ENCODE assay signal across 18 cellular contexts in genomic region chr20:57070296-57070695, GRCh38.
A peak's percentile ranks its signal among the peaks of the same experiment; 100 is the strongest.
DNase-seq lines count a peak whose midpoint lies in the region; ATAC-seq, FAIRE-seq and TF ChIP-seq lines count a peak whose summit lies in the region.
"Had no signal": no experiment of that assay in that cellular context is flagged by ENCODE, and none has a peak within 500 bp of the region (broad histone marks: within the 10 kb centered on the region; RNA-seq: fewer than 3 reads in every experiment).

No MANE protein-coding gene starts in this region.

- H3K4me1 Mint-ChIP-seq in CD14-positive monocyte = no peaks in the 10 kb centered on the region
- H3K4me1 Mint-ChIP-seq: B cell had no signal

- TF ChIP-seq CTCF in CD14-positive monocyte (IDR thresholded peaks at IDR 0.05) = no peak
- TF ChIP-seq CTCF in PC-9 (conservative IDR thresholded peaks at IDR 0.05) = no peak
- no peak for TF ChIP-seq CTCF in H1 (IDR thresholded peaks at IDR 0.05; ENCODE audit: control extremely low read depth in 1 of 3, insufficient read depth in 1 of 3, low read depth in 1 of 3, low read length in 3 of 3)
- TF ChIP-seq CTCF in GM20000 (IDR thresholded peaks at IDR 0.05; ENCODE audit: extremely low read depth, missing control alignments) = no peak
- no peak for TF ChIP-seq CTCF in esophagus muscularis mucosa (IDR thresholded peaks at IDR 0.05)

- no peak overlapping the region for H2AFZ ChIP-seq in PC-9
- no peak overlapping the region for H2AFZ ChIP-seq in H1 (ENCODE audit: low read length)

- no peak for ATAC-seq in sciatic nerve

- H3K9ac ChIP-seq in H1 (replicated peaks in 1 of 4; ENCODE audit: extremely low read depth in 1 of 4, low read depth in 3 of 4, low read length in 3 of 4) = no peak overlapping the region
- H3K9ac ChIP-seq: BLaER1 treated with 17β-estradiol and CSF1 and Interleukin-3, amounts not matched to agents 10 nM and 100 nM had no signal

- H2BK12ac ChIP-seq in H1 (ENCODE audit: low read depth, low read length) = peak overlapping the region; percentile 63

- H2BK120ac ChIP-seq in H1 (replicated peaks; ENCODE audit: low read depth, low read length) = no peak overlapping the region

- H3K27ac ChIP-seq in PC-9 (no peak overlapping the region), H1 (ENCODE audit: low read depth, low read length) (no peak overlapping the region), esophagus muscularis mucosa (replicated peaks in 1 of 4) (no peak overlapping the region)
- H3K27ac ChIP-seq: BLaER1 treated with 17β-estradiol and CSF1 and Interleukin-3, amounts not matched to agents 10 nM and 100 nM had no signal

- CTCF ChIA-PET in PC-9 (lab: Charles Lee) = no interaction called here
- CTCF ChIA-PET in H1 (lab: Charles Lee; ENCODE audit: partially characterized antibody) = interaction anchor here (1.6 to 4.3 kb wide), 6 partner anchors 9 to 158 kb away, joined by 3 to 24 read pairs (median 10); no protein-coding TSS in a partner anchor

- no peak overlapping the region for H3K18ac ChIP-seq in H1 (ENCODE audit: extremely low read depth, low read length)

- H4K20me1 ChIP-seq in PC-9 (ENCODE audit: insufficient read depth) (no peaks in the 10 kb centered on the region), H1 (replicated peaks in 1 of 2; ENCODE audit: control insufficient read depth in 1 of 2, insufficient read depth in 2 of 2, low read length in 2 of 2) (no peaks in the 10 kb centered on the region)
- H4K20me1 ChIP-seq: BLaER1 treated with 17β-estradiol and CSF1 and Interleukin-3, amounts not matched to agents 10 nM and 100 nM had no signal

- BruUV-seq in PC-9 (replicated peaks; lab: Mats Ljungman, UMichigan) = no TSS peak

- H3K23ac ChIP-seq in H1 (ENCODE audit: insufficient read length) = no peak overlapping the region

- no peak overlapping the region for H4K5ac ChIP-seq in H1 (ENCODE audit: insufficient read length, low read depth, low read length)

- 78% methylated on average over 1 of the region's 1 CpG; no CpG with 5 or more reads in 1 of the 2 experiments for WGBS in H1 (ENCODE audit: extremely low coverage in 1 of 2, insufficient coverage in 1 of 2, insufficient read length in 1 of 2, insufficient replicate concordance in 2 of 2, low coverage in 1 of 2, low lambda C conversion rate in 2 of 2, missing lambda C conversion rate in 1 of 2), 2 experiments
- WGBS in esophagus muscularis mucosa = 89% methylated on average over 1 of the region's 1 CpG

- H3K36me3 Mint-ChIP-seq in CD14-positive monocyte = no peaks in the 10 kb centered on the region
- H3K36me3 Mint-ChIP-seq: CD4-positive, CD25-positive, alpha-beta regulatory T cell; CD8-positive, alpha-beta memory T cell had no signal

- H3K4ac ChIP-seq in H1 (replicated peaks; ENCODE audit: insufficient read length, low read depth, low read length) = no peak overlapping the region

- H3K9me2 ChIP-seq in PC-9 (ENCODE audit: insufficient read depth) = no peaks in the 10 kb centered on the region

- no peak overlapping the region for H4K8ac ChIP-seq in H1 (ENCODE audit: extremely low read depth, insufficient read depth, low read length)

- H3F3A ChIP-seq in PC-9 (ENCODE audit: insufficient read depth, low read depth) = peaks cover 8% of the 10 kb centered on the region; the same call in 1 of the 2 replicates

- H3K36me3 ChIP-seq in PC-9 (ENCODE audit: low read depth) = no peaks in the 10 kb centered on the region
- no peaks in the 10 kb centered on the region for H3K36me3 ChIP-seq in H1 (ENCODE audit: control insufficient read depth in 2 of 4, insufficient read depth in 4 of 4, low read length in 3 of 4)
- no peaks in the 10 kb centered on the region for H3K36me3 ChIP-seq in esophagus muscularis mucosa
- H3K36me3 ChIP-seq: BLaER1 treated with 17β-estradiol and CSF1 and Interleukin-3, amounts not matched to agents 10 nM and 100 nM; HAP-1 had no signal

- no peaks in the 10 kb centered on the region for H3K79me1 ChIP-seq in H1 (ENCODE audit: low read depth, low read length)

- no peak overlapping the region for H2BK5ac ChIP-seq in H1 (ENCODE audit: low read depth, low read length)

- H3K27me3 Mint-ChIP-seq in CD14-positive monocyte (ENCODE audit: low read depth in 3 of 3) = peaks cover 24 to 48% (median 31%) of the 10 kb centered on the region in 3 donors

- 0 out of 2 replicates have a peak overlapping the region, but pooled peaks have one; percentile 70 for H2AK5ac ChIP-seq in H1 (ENCODE audit: low read depth, low read length)

- H3K9me3 ChIP-seq in PC-9 (ENCODE audit: insufficient read depth, low read depth) = no peaks in the 10 kb centered on the region
- H3K9me3 ChIP-seq in H1 (ENCODE audit: insufficient read depth in 2 of 2, low read depth in 1 of 2, low read length in 1 of 2) = no peaks in the 10 kb centered on the region
- no peaks in the 10 kb centered on the region for H3K9me3 ChIP-seq in esophagus muscularis mucosa
- H3K9me3 ChIP-seq: Caco-2, HAP-1 had no signal

- H3K27me3 ChIP-seq in PC-9 (ENCODE audit: insufficient read depth, low read depth) = no peaks in the 10 kb centered on the region
- peaks cover 4 to 27% (median 19%) of the 10 kb centered on the region in 4 experiments for H3K27me3 ChIP-seq in H1 (replicated peaks in 1 of 4; ENCODE audit: control insufficient read depth in 3 of 4, extremely low read depth in 1 of 4, insufficient read depth in 3 of 4, low read length in 3 of 4)
- H3K27me3 ChIP-seq in esophagus muscularis mucosa = peaks cover 0 to 86% (median 9%) of the 10 kb centered on the region in 4 donors

- FAIRE-seq in H1 (lab: Jason Lieb, UNC) = no peak

- no peak overlapping the region for H3K56ac ChIP-seq in H1 (replicated peaks; ENCODE audit: insufficient read length, low read depth, low read length)

- H3K4me1 ChIP-seq in PC-9 (replicated peaks; ENCODE audit: insufficient read depth) (peaks cover 27% of the 10 kb centered on the region), H1 (replicated peaks in 1 of 4; ENCODE audit: control insufficient read depth in 3 of 4, insufficient read depth in 4 of 4, low read length in 3 of 4) (peaks cover 4 to 18% (median 9%) of the 10 kb centered on the region in 4 experiments), esophagus muscularis mucosa (no peaks in the 10 kb centered on the region)
- H3K4me1 ChIP-seq: HAP-1 had no signal

- H3K4me3 ChIP-seq in PC-9 (no peak overlapping the region), H1 (ENCODE audit: extremely low read depth in 1 of 4, insufficient read depth in 2 of 4, low read depth in 3 of 4, low read length in 4 of 4) (no peak overlapping the region), esophagus muscularis mucosa (no peak overlapping the region)
- H3K4me3 ChIP-seq: BLaER1 treated with 17β-estradiol and CSF1 and Interleukin-3, amounts not matched to agents 10 nM and 100 nM; HAP-1 had no signal

- H3K79me2 ChIP-seq in PC-9 (ENCODE audit: low read depth) = no peaks in the 10 kb centered on the region
- H3K79me2 ChIP-seq in H1 (ENCODE audit: control insufficient read depth in 1 of 2, insufficient read depth in 2 of 2, low read length in 2 of 2) = no peaks in the 10 kb centered on the region

- TF ChIP-seq POLR2A in H1 (IDR thresholded peaks at IDR 0.05; ENCODE audit: control extremely low read depth in 1 of 2, low read depth in 2 of 2, low read length in 2 of 2) (no peak), esophagus muscularis mucosa (IDR thresholded peaks at IDR 0.05; ENCODE audit: low read depth) (no peak)

- POLR2A ChIA-PET in PC-9 (lab: Charles Lee; ENCODE audit: unreplicated experiment) = no interaction called here
- POLR2A ChIA-PET in H1 (lab: Charles Lee; ENCODE audit: partially characterized antibody) = no interaction called here

- no peak overlapping the region for H3K27ac Mint-ChIP-seq in CD14-positive monocyte
- H3K27ac Mint-ChIP-seq: B cell; CD4-positive, CD25-positive, alpha-beta regulatory T cell; CD8-positive, alpha-beta memory T cell had no signal

- H3K14ac ChIP-seq in H1 (ENCODE audit: insufficient read length) = no peak overlapping the region

- no peak overlapping the region for H2BK20ac ChIP-seq in H1 (ENCODE audit: low read length)

- H4K91ac ChIP-seq in H1 (replicated peaks; ENCODE audit: insufficient read length, low read length) = no peak overlapping the region

- TF ChIP-seq EP300 in H1 (IDR thresholded peaks at IDR 0.05; ENCODE audit: borderline replicate concordance in 1 of 2, low read depth in 2 of 2, low read length in 2 of 2) = no peak
- TF ChIP-seq EP300 in esophagus muscularis mucosa (IDR thresholded peaks at IDR 0.05) = no peak

- no peak overlapping the region for H2BK15ac ChIP-seq in H1 (ENCODE audit: low read length)

- peak overlapping the region; percentile 71; the same call in 1 of the 2 replicates for H3K4me2 ChIP-seq in PC-9
- H3K4me2 ChIP-seq in H1 (ENCODE audit: insufficient read depth in 1 of 2, low read depth in 2 of 2, low read length in 2 of 2) = no peak overlapping the region; a peak in 1 of 4 replicates
- H3K4me2 ChIP-seq: BLaER1 treated with 17β-estradiol and CSF1 and Interleukin-3, amounts not matched to agents 10 nM and 100 nM had no signal

- intact Hi-C loops in CD14-positive monocyte (cut with micrococcal nuclease) (no loop called here), PC-9 (cut with micrococcal nuclease; ENCODE audit: unreplicated experiment) (no loop called here), sciatic nerve (cut with DNase I) (no loop called here), esophagus muscularis mucosa (cut with DNase I) (no loop called here)

- no peak overlapping the region for H3K4me3 Mint-ChIP-seq in CD14-positive monocyte
- H3K4me3 Mint-ChIP-seq: B cell; CD4-positive, CD25-positive, alpha-beta regulatory T cell; CD8-positive, alpha-beta memory T cell had no signal

- H3K23me2 ChIP-seq in H1 (ENCODE audit: low read depth, low read length) = peaks cover 3% of the 10 kb centered on the region

- peak; percentile 30 for DNase-seq in CD14-positive monocyte (ENCODE audit: low spot score)
- DNase-seq in PC-9 = no peak
- no peak for DNase-seq in H1 (ENCODE audit: low read depth in 1 of 2, low spot score in 2 of 2)
- peak; percentile 45 for DNase-seq in sciatic nerve (ENCODE audit: low spot score)
- DNase-seq in SHP77 treated with DMSO at 0.1 percent for 48 hours (lab: John Stamatoyannopoulos, UW) = no peak
- no peak for DNase-seq in GM20000 (ENCODE audit: low spot score)
- DNase-seq in esophagus muscularis mucosa (ENCODE audit: extremely low spot score) = no peak
- DNase-seq: 8988T; Caco-2; CD4-positive, CD25-positive, alpha-beta regulatory T cell; CD8-positive, alpha-beta memory T cell; DMS153; DMS79; GF-D8; GOT3 had no signal

- peaks cover 0 to 3% (median 0%) of the 10 kb centered on the region in 7 donors for H3K9me3 Mint-ChIP-seq in CD14-positive monocyte

- no peak for TF ChIP-seq RAD21 in H1 (IDR thresholded peaks at IDR 0.05 in 1 of 2, conservative IDR thresholded peaks at IDR 0.05 in 1 of 2; ENCODE audit: low read depth in 2 of 2, low read length in 2 of 2)

TF ChIP-seq in H1, 55 proteins besides CTCF, POLR2A, EP300 and RAD21 (continues in another document):
- no peak for TF ChIP-seq YY1 (IDR thresholded peaks at IDR 0.05; ENCODE audit: low read depth, low read length)
- TF ChIP-seq EZH2 (IDR thresholded peaks at IDR 0.05; ENCODE audit: low read depth, low read length, severe bottlenecking) = no peak
- TF ChIP-seq TAF1 (IDR thresholded peaks at IDR 0.05; ENCODE audit: low read depth, low read length) = no peak
- TF ChIP-seq KDM4A (IDR thresholded peaks at IDR 0.05; ENCODE audit: low read depth, low read length, severe bottlenecking) = no peak
- no peak for TF ChIP-seq POLR2AphosphoS5 (IDR thresholded peaks at IDR 0.05; ENCODE audit: low read depth, low read length)
- TF ChIP-seq RBBP5 (IDR thresholded peaks at IDR 0.05; ENCODE audit: borderline replicate concordance, low read depth, low read length) = no peak

Comparison
In these comparisons a context has a peak if more than half of its experiments do, and no peak if none do; other contexts are left out.
1. DNase-seq: peak in CD14-positive monocyte (single experiment) and sciatic nerve (single experiment); none in PC-9 (0 of 2), H1 (0 of 2), SHP77 treated with DMSO at 0.1 percent for 48 hours (single experiment), GM20000 (single experiment) and esophagus muscularis mucosa (single experiment).